In genomic region chr17:67491009-67491677, GRCh38 we compare ENCODE assay signal across 9 cellular contexts.
DNase-seq lines count a peak whose midpoint lies in the region; ATAC-seq and TF ChIP-seq lines count a peak whose summit lies in the region.
"Had no signal": no experiment of that assay in that cellular context is flagged by ENCODE, and none has a peak within 500 bp of the region (broad histone marks: within the 10 kb centered on the region; RNA-seq: fewer than 3 reads in every experiment).

No MANE protein-coding gene starts in this region.

- no peaks in the 10 kb centered on the region for H3K36me3 ChIP-seq in IMR-90 (ENCODE audit: control insufficient read depth, insufficient read depth, low read length)
- H3K36me3 ChIP-seq: cardiac muscle cell had no signal

- POLR2A ChIA-PET in IMR-90 (lab: Charles Lee; ENCODE audit: unreplicated experiment): no interaction called here

- in situ Hi-C loops in IMR-90 (cut with MboI; ENCODE audit: low sequenced_read_pairs): no loop called here
- in situ Hi-C loops in astrocyte of the cerebellum (cut with HindIII; ENCODE audit: low sequenced_read_pairs): no loop called here

- no peak overlapping the region for H2AFZ ChIP-seq in IMR-90 (replicated peaks; ENCODE audit: low read length, poor library complexity)

- H3K27ac ChIP-seq in IMR-90 (ENCODE audit: insufficient read depth, low read length): no peak overlapping the region
- H3K27ac ChIP-seq: cardiac muscle cell had no signal

- no peak overlapping the region for H2AK9ac ChIP-seq in IMR-90 (replicated peaks; ENCODE audit: low read depth, low read length, poor library complexity)

- H3K18ac ChIP-seq in IMR-90 (ENCODE audit: low read depth, low read length): no peak overlapping the region

- ATAC-seq in IMR-90 (ENCODE audit: low read depth) (peak; percentile 88), GM21423 (IDR thresholded peaks at IDR 0.05; ENCODE audit: unreplicated experiment) (no peak), HG02588 (IDR thresholded peaks at IDR 0.05; ENCODE audit: unreplicated experiment) (no peak)

- H2AK5ac ChIP-seq in IMR-90 (ENCODE audit: low read depth, low read length): no peak overlapping the region

- CTCF ChIA-PET in IMR-90 (lab: Yijun Ruan, JAX): no interaction called here

- no peak overlapping the region for H3K14ac ChIP-seq in IMR-90 (replicated peaks; ENCODE audit: low read depth, low read length)

- no peak overlapping the region for H2BK20ac ChIP-seq in IMR-90 (ENCODE audit: low read depth, low read length)

- peak overlapping the region; percentile 82 for H3K4me2 ChIP-seq in IMR-90 (ENCODE audit: low read depth, low read length)

- dilution Hi-C loops in IMR-90 (cut with HindIII; ENCODE audit: low sequenced_read_pairs, unreplicated experiment): no loop called here

- 28% methylated on average over 10 of the region's 18 CpGs; no CpG with 5 or more reads in 1 of the 2 experiments for WGBS in IMR-90 (ENCODE audit: extremely low coverage in 2 of 2, insufficient read length in 1 of 2), 2 experiments

- H2BK120ac ChIP-seq in IMR-90 (ENCODE audit: low read depth, low read length): no peak overlapping the region

- peaks cover 4% of the 10 kb centered on the region; the same call in 1 of the 2 replicates for H4K20me1 ChIP-seq in IMR-90 (ENCODE audit: insufficient read depth, low read length)

- H3K4me1 ChIP-seq in IMR-90 (ENCODE audit: control insufficient read depth, insufficient read depth, low read length): peaks cover 12% of the 10 kb centered on the region

- TF ChIP-seq CTCF in AG09309 (IDR thresholded peaks at IDR 0.05; ENCODE audit: control insufficient read depth, insufficient read depth, low read depth, low read length, missing control alignments): no peak
- TF ChIP-seq CTCF in IMR-90 (conservative IDR thresholded peaks at IDR 0.05; ENCODE audit: low read depth, low read length): 0 out of 2 replicates have a peak, but pooled peaks have one; percentile 9
- TF ChIP-seq CTCF in astrocyte of the cerebellum (IDR thresholded peaks at IDR 0.05; ENCODE audit: low read depth, low read length, missing control alignments): no peak

- no peak overlapping the region for H4K5ac ChIP-seq in IMR-90 (ENCODE audit: low read depth, low read length)

- no peak overlapping the region for H2BK5ac ChIP-seq in IMR-90 (ENCODE audit: low read depth, low read length, poor library complexity, severe bottlenecking)

- TF ChIP-seq RAD21 in IMR-90 (IDR thresholded peaks at IDR 0.05; ENCODE audit: low read length): peak; percentile 7; the same call in 1 of the 2 replicates

- TF ChIP-seq POLR2A in IMR-90 (IDR thresholded peaks at IDR 0.05; ENCODE audit: low read depth, low read length): peak; percentile 76; the same call in 1 of the 2 replicates
- TF ChIP-seq POLR2A in erythroblast (IDR thresholded peaks at IDR 0.05; ENCODE audit: low read length): no peak

- H3K4ac ChIP-seq in IMR-90 (ENCODE audit: low read depth, low read length): no peak overlapping the region

- intact Hi-C loops in IMR-90 (cut with micrococcal nuclease): no loop called here

- peaks cover 1% of the 10 kb centered on the region; the same call in 1 of the 2 replicates for H3K9me3 ChIP-seq in IMR-90 (ENCODE audit: control insufficient read depth, insufficient read depth, low read length)

- H3K56ac ChIP-seq in IMR-90 (ENCODE audit: extremely low read depth, insufficient read depth, low read length): no peak overlapping the region

- H4K8ac ChIP-seq in IMR-90 (ENCODE audit: low read depth in 2 of 2, low read length in 2 of 2): no peak overlapping the region

- H3K4me3 ChIP-seq in AG09309 (ENCODE audit: control insufficient read depth, low read depth, low read length): peak overlapping the region; percentile 26
- H3K4me3 ChIP-seq in IMR-90 (ENCODE audit: insufficient read depth, low read depth, low read length): peak overlapping the region; percentile 23; the same call in 1 of the 2 replicates
- peak overlapping the region; percentile 7 for H3K4me3 ChIP-seq in astrocyte of the cerebellum (ENCODE audit: low read depth, low read length)
- H3K4me3 ChIP-seq: cardiac muscle cell had no signal

- H3K9me1 ChIP-seq in IMR-90 (ENCODE audit: insufficient read depth, low read length): peaks cover 5% of the 10 kb centered on the region

- no peak overlapping the region for H3K9ac ChIP-seq in IMR-90 (ENCODE audit: low read depth, low read length)

- H4K91ac ChIP-seq in IMR-90 (ENCODE audit: insufficient read depth, low read depth, low read length): no peak overlapping the region

- no TSS peak for BruUV-seq in IMR-90 (replicated peaks; lab: Mats Ljungman, UMichigan)

- no peaks in the 10 kb centered on the region for H3K27me3 ChIP-seq in IMR-90 (ENCODE audit: control insufficient read depth, insufficient read depth, low read length)
- H3K27me3 ChIP-seq: cardiac muscle cell had no signal

- DNase-seq in AG09309 (ENCODE audit: low read depth): peak; percentile 98
- DNase-seq in IMR-90: peak; percentile 98
- DNase-seq in astrocyte of the cerebellum (ENCODE audit: low read depth): peak; percentile 98
- peak; percentile 52 to 54 for DNase-seq in hippocampal formation (lab: John Stamatoyannopoulos, UW)
- DNase-seq in renal cortical epithelial cell (ENCODE audit: low read depth): peak; percentile 91
- no peak for DNase-seq in erythroblast (lab: John Stamatoyannopoulos, UW)

- H2BK15ac ChIP-seq in IMR-90 (ENCODE audit: low read depth, low read length): no peak overlapping the region

- no peak overlapping the region for H3K23ac ChIP-seq in IMR-90 (ENCODE audit: low read depth, low read length)

- peaks cover 35 to 39% of the 10 kb centered on the region in 2 experiments; a peak in 3 of 4 replicates for H3K79me1 ChIP-seq in IMR-90 (ENCODE audit: low read depth in 1 of 2, low read length in 2 of 2)

TF ChIP-seq in IMR-90, 13 proteins besides CTCF, POLR2A, EP300 and RAD21:
- TF ChIP-seq RCOR1 (IDR thresholded peaks at IDR 0.05; ENCODE audit: insufficient replicate concordance, low read length): peak; percentile 96
- TF ChIP-seq CHD1 (IDR thresholded peaks at IDR 0.05; ENCODE audit: low read depth, low read length): no peak
- TF ChIP-seq NFE2L2 (IDR thresholded peaks at IDR 0.05; ENCODE audit: low read depth, low read length): no peak
- TF ChIP-seq RFX5 (IDR thresholded peaks at IDR 0.05; ENCODE audit: low read depth, low read length): no peak
- TF ChIP-seq MAZ (IDR thresholded peaks at IDR 0.05; ENCODE audit: borderline replicate concordance, low read depth, low read length): peak; percentile 56; the same call in 1 of the 2 replicates
- TF ChIP-seq CEBPB (IDR thresholded peaks at IDR 0.05; ENCODE audit: low read depth, low read length): peak; percentile 90
- peak; percentile 93 for TF ChIP-seq FOS (IDR thresholded peaks at IDR 0.05; ENCODE audit: low read depth, low read length)
- TF ChIP-seq ELK1 (IDR thresholded peaks at IDR 0.05; ENCODE audit: borderline replicate concordance, low read depth, low read length): no peak
- TF ChIP-seq BHLHE40 (IDR thresholded peaks at IDR 0.05; ENCODE audit: low read depth, low read length): peak; percentile 90
- peak; percentile 12 for TF ChIP-seq SMC3 (IDR thresholded peaks at IDR 0.05; ENCODE audit: low read depth, low read length)

Comparison
In these comparisons a context has a peak if more than half of its experiments do, and no peak if none do; other contexts are left out.
1. DNase-seq: peak in AG09309 (single experiment), IMR-90 (single experiment), astrocyte of the cerebellum (single experiment), hippocampal formation (2 of 2) and renal cortical epithelial cell (single experiment); none in erythroblast (0 of 2).
2. Peak in every context shown above with its lines, with median percentiles within 50 percentile points of each other: H3K4me3 ChIP-seq.